14 cellular contexts compared by ENCODE assay signal in genomic region chr5:181239062-181239663, GRCh38. TPM values are rescaled to one million over a fixed set of nuclear protein-coding genes. Genes with fewer than 3 reads are reported as not detected.
DNase-seq lines count a peak whose midpoint lies in the region; ATAC-seq and TF ChIP-seq lines count a peak whose summit lies in the region.
"Had no signal": no experiment of that assay in that cellular context is flagged by ENCODE, and none has a peak within 500 bp of the region (broad histone marks: within the 10 kb centered on the region; RNA-seq: fewer than 3 reads in every experiment).

No MANE protein-coding gene starts in this region.

- H3K9me3 Mint-ChIP-seq in CD4-positive, CD25-positive, alpha-beta regulatory T cell: peaks cover 0 to 2% (median 0%) of the 10 kb centered on the region in 7 donors
- H3K9me3 Mint-ChIP-seq in GM23338 (peaks cover 16% of the 10 kb centered on the region; the same call in 2 of the 3 replicates), naive B cell (no peaks in the 10 kb centered on the region)
- no peaks in the 10 kb centered on the region for H3K9me3 Mint-ChIP-seq in activated T-helper 1 cell treated with anti-CD3 and anti-CD28 coated beads, Interleukin-12 subunit alpha, Interleukin-12 subunit beta, Interleukin-2, Interleukin-4 antibody, amounts not matched to agents 30 ng/mL and 10 ng/mL and 1 ng/mL, durations not matched to agents 14 hours and 24 hours and 36 hours

- H3K36me3 Mint-ChIP-seq in CD4-positive, CD25-positive, alpha-beta regulatory T cell: peaks cover 57% of the 10 kb centered on the region
- peaks cover 95% of the 10 kb centered on the region for H3K36me3 Mint-ChIP-seq in GM23338 (ENCODE audit: low read depth)
- peaks cover 80% of the 10 kb centered on the region for H3K36me3 Mint-ChIP-seq in activated T-helper 1 cell treated with anti-CD3 and anti-CD28 coated beads, Interleukin-12 subunit alpha, Interleukin-12 subunit beta, Interleukin-2, Interleukin-4 antibody, amounts not matched to agents 30 ng/mL and 10 ng/mL and 1 ng/mL, durations not matched to agents 14 hours and 24 hours and 36 hours (ENCODE audit: low read depth)
- peaks cover 21 to 22% of the 10 kb centered on the region in 2 donors for H3K36me3 Mint-ChIP-seq in naive B cell

- no peak for TF ChIP-seq POLR2A in testis (IDR thresholded peaks at IDR 0.05)

- H3K9me2 ChIP-seq in GM23338 (ENCODE audit: insufficient read depth): no peaks in the 10 kb centered on the region

- no peak overlapping the region for H3K4me3 ChIP-seq in CD4-positive, CD25-positive, alpha-beta regulatory T cell (ENCODE audit: low read depth, low read length)
- H3K4me3 ChIP-seq in GM23338 (no peak overlapping the region), testis (no peak overlapping the region)
- H3K4me3 ChIP-seq: SJSA1 had no signal

- H3K27ac ChIP-seq in CD4-positive, CD25-positive, alpha-beta regulatory T cell (ENCODE audit: insufficient read depth, low read length, poor library complexity, severe bottlenecking): no peak overlapping the region
- H3K27ac ChIP-seq in GM23338 (ENCODE audit: low read depth): peak overlapping the region; percentile 86
- no peak overlapping the region for H3K27ac ChIP-seq in testis
- H3K27ac ChIP-seq: SJSA1 had no signal

- no peak for ATAC-seq in CD4-positive, CD25-positive, alpha-beta regulatory T cell (ENCODE audit: low read depth in 2 of 2)
- ATAC-seq in GM23338: no peak
- ATAC-seq in naive B cell (ENCODE audit: low read depth in 2 of 2): no peak
- no peak for ATAC-seq in HG02973 (IDR thresholded peaks at IDR 0.05; ENCODE audit: unreplicated experiment)
- no peak for ATAC-seq in HG02852 (IDR thresholded peaks at IDR 0.05; ENCODE audit: unreplicated experiment)

- no peak for DNase-seq in CD4-positive, CD25-positive, alpha-beta regulatory T cell
- DNase-seq in GM23338 (ENCODE audit: low spot score) (no peak), naive B cell (no peak), GM20000 (ENCODE audit: low spot score) (no peak), testis (no peak)
- DNase-seq in activated T-helper 1 cell treated with anti-CD3 and anti-CD28 coated beads, Interleukin-12 subunit alpha, Interleukin-12 subunit beta, Interleukin-2, Interleukin-4 antibody, amounts not matched to agents 30 ng/mL and 10 ng/mL and 1 ng/mL, durations not matched to agents 14 hours and 24 hours and 36 hours (ENCODE audit: low spot score): no peak
- DNase-seq: activated CD4-positive, CD25-positive, alpha-beta regulatory T cell; activated effector memory CD4-positive, alpha-beta T cell treated with Interleukin-2 at 50 U/mL for 16 hours; caudate nucleus; NCI-H1436; small intestine had no signal

- peaks cover 86% of the 10 kb centered on the region for H3F3A ChIP-seq in GM23338 (replicated peaks; ENCODE audit: low read depth)

- H4K20me1 ChIP-seq in GM23338 (replicated peaks; ENCODE audit: insufficient read depth): peaks cover 71% of the 10 kb centered on the region

- H3K79me2 ChIP-seq in GM23338 (replicated peaks; ENCODE audit: insufficient read depth): peaks cover 56% of the 10 kb centered on the region

- H3K36me3 ChIP-seq in CD4-positive, CD25-positive, alpha-beta regulatory T cell (ENCODE audit: control insufficient read depth, insufficient read depth, low read length): peaks cover 76% of the 10 kb centered on the region
- H3K36me3 ChIP-seq in GM23338 (ENCODE audit: insufficient read depth): peaks cover 76% of the 10 kb centered on the region
- H3K36me3 ChIP-seq in testis (ENCODE audit: low read depth, missing control alignments): no peaks in the 10 kb centered on the region

- peak overlapping the region in 2 of 3 donors; percentile 63 to 75 for H3K27ac Mint-ChIP-seq in CD4-positive, CD25-positive, alpha-beta regulatory T cell
- peak overlapping the region; percentile 71; the same call in 1 of the 2 replicates for H3K27ac Mint-ChIP-seq in GM23338
- H3K27ac Mint-ChIP-seq in activated T-helper 1 cell treated with anti-CD3 and anti-CD28 coated beads, Interleukin-12 subunit alpha, Interleukin-12 subunit beta, Interleukin-2, Interleukin-4 antibody, amounts not matched to agents 30 ng/mL and 10 ng/mL and 1 ng/mL, durations not matched to agents 14 hours and 24 hours and 36 hours: peak overlapping the region; percentile 77
- H3K27ac Mint-ChIP-seq in naive B cell: peak overlapping the region in 4 of 6 donors; percentile 23 to 58 (median 54)

- H3K4me1 Mint-ChIP-seq in CD4-positive, CD25-positive, alpha-beta regulatory T cell: peaks cover 6 to 50% (median 39%) of the 10 kb centered on the region in 4 donors
- H3K4me1 Mint-ChIP-seq in GM23338 (peaks cover 40% of the 10 kb centered on the region), naive B cell (peaks cover 27 to 46% (median 41%) of the 10 kb centered on the region in 3 donors)
- peaks cover 34% of the 10 kb centered on the region for H3K4me1 Mint-ChIP-seq in activated T-helper 1 cell treated with anti-CD3 and anti-CD28 coated beads, Interleukin-12 subunit alpha, Interleukin-12 subunit beta, Interleukin-2, Interleukin-4 antibody, amounts not matched to agents 30 ng/mL and 10 ng/mL and 1 ng/mL, durations not matched to agents 14 hours and 24 hours and 36 hours (ENCODE audit: low read depth)

- H2AFZ ChIP-seq in GM23338: no peak overlapping the region

- peaks cover 26% of the 10 kb centered on the region for H3K4me1 ChIP-seq in CD4-positive, CD25-positive, alpha-beta regulatory T cell (ENCODE audit: control insufficient read depth, insufficient read depth, low read length, poor library complexity, severe bottlenecking)
- peaks cover 25% of the 10 kb centered on the region for H3K4me1 ChIP-seq in GM23338 (ENCODE audit: insufficient read depth)
- H3K4me1 ChIP-seq in testis: peaks cover 14% of the 10 kb centered on the region

- intact Hi-C loops in activated T-helper 1 cell treated with anti-CD3 and anti-CD28 coated beads, Interleukin-12 subunit alpha, Interleukin-12 subunit beta, Interleukin-2, Interleukin-4 antibody, amounts not matched to agents 30 ng/mL and 10 ng/mL and 1 ng/mL, durations not matched to agents 14 hours and 24 hours and 36 hours (cut with micrococcal nuclease): no loop called here
- intact Hi-C loops in testis (cut with DNase I; ENCODE audit: low total_unique reads): no loop called here

- no peak overlapping the region for H3K4me2 ChIP-seq in GM23338

- H3K27me3 Mint-ChIP-seq in CD4-positive, CD25-positive, alpha-beta regulatory T cell: no peaks in the 10 kb centered on the region
- H3K27me3 Mint-ChIP-seq in GM23338 (ENCODE audit: insufficient read depth, low read depth, poor library complexity) (peaks cover 64% of the 10 kb centered on the region), naive B cell (no peaks in the 10 kb centered on the region)
- H3K27me3 Mint-ChIP-seq in activated T-helper 1 cell treated with anti-CD3 and anti-CD28 coated beads, Interleukin-12 subunit alpha, Interleukin-12 subunit beta, Interleukin-2, Interleukin-4 antibody, amounts not matched to agents 30 ng/mL and 10 ng/mL and 1 ng/mL, durations not matched to agents 14 hours and 24 hours and 36 hours (ENCODE audit: insufficient read depth): no peaks in the 10 kb centered on the region

- no peaks in the 10 kb centered on the region for H3K9me3 ChIP-seq in CD4-positive, CD25-positive, alpha-beta regulatory T cell (ENCODE audit: control insufficient read depth in 2 of 2, low read length in 2 of 2)
- H3K9me3 ChIP-seq in testis: no peaks in the 10 kb centered on the region
- H3K9me3 ChIP-seq: SJSA1 had no signal

- TF ChIP-seq CTCF in GM23338 (conservative IDR thresholded peaks at IDR 0.05; ENCODE audit: low read depth in 2 of 2) (no peak), GM20000 (IDR thresholded peaks at IDR 0.05; ENCODE audit: extremely low read depth, missing control alignments) (no peak), testis (IDR thresholded peaks at IDR 0.05) (no peak)

- H3K4me3 Mint-ChIP-seq in CD4-positive, CD25-positive, alpha-beta regulatory T cell: peak overlapping the region in 2 of 4 donors; percentile 66 to 83
- H3K4me3 Mint-ChIP-seq in GM23338: peak overlapping the region; percentile 55
- H3K4me3 Mint-ChIP-seq in activated T-helper 1 cell treated with anti-CD3 and anti-CD28 coated beads, Interleukin-12 subunit alpha, Interleukin-12 subunit beta, Interleukin-2, Interleukin-4 antibody, amounts not matched to agents 30 ng/mL and 10 ng/mL and 1 ng/mL, durations not matched to agents 14 hours and 24 hours and 36 hours: peak overlapping the region; percentile 66
- H3K4me3 Mint-ChIP-seq in naive B cell: peak overlapping the region in 3 of 8 donors; percentile 56 to 71 (median 64)

- H3K27me3 ChIP-seq in CD4-positive, CD25-positive, alpha-beta regulatory T cell (ENCODE audit: control insufficient read depth, insufficient read depth, low read length): no peaks in the 10 kb centered on the region
- H3K27me3 ChIP-seq in GM23338 (ENCODE audit: insufficient read depth): no peaks in the 10 kb centered on the region
- no peaks in the 10 kb centered on the region for H3K27me3 ChIP-seq in testis
- H3K27me3 ChIP-seq: SJSA1 had no signal

- 91 to 94% methylated on average over 9 of the region's 9 CpGs for WGBS in testis, 2 donors

RNA-seq across cellular contexts. Expression of gene RACK1, which starts 4.5 kb away (rescaled TPM):
- 1,838 TPM for total RNA-seq in CD4-positive, CD25-positive, alpha-beta regulatory T cell
- 1,000 to 10,000 TPM; 2,227 to 2,760 (median 2,470) TPM for polyA plus RNA-seq in CD4-positive, CD25-positive, alpha-beta regulatory T cell
- total RNA-seq in GM23338 (2014; rRNA removed; shearing (Covaris generic)): 4,589 and 4,798 TPM in 2 replicates
- polyA plus RNA-seq in GM23338 (2016; fragmentation: Nextera tagmentation; extraction: Ambion mirVana) (2,372 and 2,567 TPM in 2 replicates), naive B cell (ENCODE audit: low read depth in 6 of 6) (1,000 to 10,000 TPM; 2,383 to 2,887 (median 2,526) TPM), testis (ENCODE audit: insufficient read depth, low read depth, low replicate concordance) (1,149 TPM)
- 2,098 and 2,121 TPM in 2 replicates for total RNA-seq in activated T-helper 1 cell treated with anti-CD3 and anti-CD28 coated beads, Interleukin-12 subunit alpha, Interleukin-12 subunit beta, Interleukin-2, Interleukin-4 antibody, amounts not matched to agents 30 ng/mL and 10 ng/mL and 1 ng/mL, durations not matched to agents 14 hours and 24 hours and 36 hours
- total RNA-seq in testis: 1,000 to 10,000 TPM in 1 of 2 donors, 100 to 1,000 TPM in 1; 777 to 1,606 TPM

RNA-seq across cellular contexts. Expression of gene TRIM41, which starts 16.1 kb away (rescaled TPM):
- 40.8 TPM for total RNA-seq in CD4-positive, CD25-positive, alpha-beta regulatory T cell
- 1 to 10 TPM in 2 of 4 donors, under 1 TPM in 2; 0.67 to 1.6 (median 0.87) TPM for polyA plus RNA-seq in CD4-positive, CD25-positive, alpha-beta regulatory T cell
- 8.7 and 9.7 TPM in 2 replicates for total RNA-seq in GM23338 (2014; rRNA removed; shearing (Covaris generic))
- polyA plus RNA-seq in GM23338 (2016; fragmentation: Nextera tagmentation; extraction: Ambion mirVana): 6.2 and 7.3 TPM in 2 replicates
- 31.8 and 34.8 TPM in 2 replicates for total RNA-seq in activated T-helper 1 cell treated with anti-CD3 and anti-CD28 coated beads, Interleukin-12 subunit alpha, Interleukin-12 subunit beta, Interleukin-2, Interleukin-4 antibody, amounts not matched to agents 30 ng/mL and 10 ng/mL and 1 ng/mL, durations not matched to agents 14 hours and 24 hours and 36 hours
- 1 to 10 TPM in 3 of 6 donors, under 1 TPM in 3; 0.40 to 1.6 (median 1.0) TPM for polyA plus RNA-seq in naive B cell (ENCODE audit: low read depth in 6 of 6)
- 10 to 100 TPM; 39.6 to 53.1 TPM for total RNA-seq in testis
- polyA plus RNA-seq in testis (ENCODE audit: insufficient read depth, low read depth, low replicate concordance): 61.5 TPM

RNA-seq across cellular contexts. Expression of gene TRIM52, which starts 21.8 kb away (rescaled TPM):
- total RNA-seq in CD4-positive, CD25-positive, alpha-beta regulatory T cell: 40.3 TPM
- 10 to 100 TPM; 28.0 to 39.9 (median 35.0) TPM for polyA plus RNA-seq in CD4-positive, CD25-positive, alpha-beta regulatory T cell
- total RNA-seq in GM23338 (2014; rRNA removed; shearing (Covaris generic)): 2.9 and 6.2 TPM in 2 replicates
- polyA plus RNA-seq in GM23338 (2016; fragmentation: Nextera tagmentation; extraction: Ambion mirVana) (4.1 and 8.1 TPM in 2 replicates), naive B cell (ENCODE audit: low read depth in 6 of 6) (10 to 100 TPM in 5 of 6 donors, 1 to 10 TPM in 1; 6.4 to 35.1 (median 27.7) TPM), testis (ENCODE audit: insufficient read depth, low read depth, low replicate concordance) (19.3 TPM)
- 15.3 and 17.1 TPM in 2 replicates for total RNA-seq in activated T-helper 1 cell treated with anti-CD3 and anti-CD28 coated beads, Interleukin-12 subunit alpha, Interleukin-12 subunit beta, Interleukin-2, Interleukin-4 antibody, amounts not matched to agents 30 ng/mL and 10 ng/mL and 1 ng/mL, durations not matched to agents 14 hours and 24 hours and 36 hours
- total RNA-seq in testis: 10 to 100 TPM; 28.4 to 32.8 TPM

RNA-seq across cellular contexts. Expression of gene TRIM7, which starts 34.2 kb away (rescaled TPM):
- 0.72 TPM for total RNA-seq in CD4-positive, CD25-positive, alpha-beta regulatory T cell
- under 1 TPM in 2 of 4 donors, not detected in 2; 0.16 to 0.47 TPM for polyA plus RNA-seq in CD4-positive, CD25-positive, alpha-beta regulatory T cell
- 0.56 and 0.66 TPM in 2 replicates for total RNA-seq in GM23338 (2014; rRNA removed; shearing (Covaris generic))
- polyA plus RNA-seq in GM23338 (2016; fragmentation: Nextera tagmentation; extraction: Ambion mirVana) (0.37 and 0.53 TPM in 2 replicates), naive B cell (ENCODE audit: low read depth in 6 of 6) (under 1 TPM in 3 of 6 donors, not detected in 3; 0.09 to 0.27 (median 0.24) TPM), testis (ENCODE audit: insufficient read depth, low read depth, low replicate concordance) (0.47 TPM)
- 1.5 and 1.8 TPM in 2 replicates for total RNA-seq in activated T-helper 1 cell treated with anti-CD3 and anti-CD28 coated beads, Interleukin-12 subunit alpha, Interleukin-12 subunit beta, Interleukin-2, Interleukin-4 antibody, amounts not matched to agents 30 ng/mL and 10 ng/mL and 1 ng/mL, durations not matched to agents 14 hours and 24 hours and 36 hours
- under 1 TPM; 0.43 to 0.87 TPM for total RNA-seq in testis
